36 cellular contexts compared by ENCODE assay signal in genomic region chr11:75225794-75226193, GRCh38. TPM values are rescaled to one million over a fixed set of nuclear protein-coding genes. Genes with fewer than 3 reads are reported as not detected.
"Had no signal": no experiment of that assay in that cellular context is flagged by ENCODE, and none has a peak within 500 bp of the region (broad histone marks: within the 10 kb centered on the region; RNA-seq: fewer than 3 reads in every experiment).

No MANE protein-coding gene starts in this region.

- H3K27ac ChIP-seq: ascending aorta, cardiac muscle cell, VCaP had no signal

- H3K4me1 ChIP-seq: ascending aorta had no signal

- H3K4me3 ChIP-seq: ascending aorta, cardiac muscle cell had no signal

- H3K36me3 Mint-ChIP-seq: activated CD8-positive, alpha-beta memory T cell treated with anti-CD3 and anti-CD28 coated beads, Interleukin-2, amount 10 ng/mL, durations not matched to agents 7 days and 5 days; activated naive CD4-positive, alpha-beta T cell treated with anti-CD3 and anti-CD28 coated beads, Interleukin-2, amount 50 U/mL, for 72 hours; activated naive CD8-positive, alpha-beta T cell treated with anti-CD3 and anti-CD28 coated beads for 36 hours; brain; WTC11 had no signal

- H3K9me3 Mint-ChIP-seq: activated CD4-positive, alpha-beta memory T cell treated with anti-CD3 and anti-CD28 coated beads, Interleukin-2, amount 10 ng/mL, durations not matched to agents 7 days and 5 days; activated CD4-positive, alpha-beta T cell treated with anti-CD3 and anti-CD28 coated beads, Interleukin-2, amount 10 ng/mL, durations not matched to agents 7 days and 5 days; activated naive CD4-positive, alpha-beta T cell treated with anti-CD3 and anti-CD28 coated beads for 36 hours; activated naive CD4-positive, alpha-beta T cell treated with anti-CD3 and anti-CD28 coated beads, Interleukin-2, amount 50 U/mL, for 72 hours; activated naive CD8-positive, alpha-beta T cell treated with anti-CD3 and anti-CD28 coated beads for 36 hours; activated T-cell treated with anti-CD3 and anti-CD28 coated beads, Interleukin-2, amount 50 U/mL, for 24 hours; brain; central memory CD8-positive, alpha-beta T cell; T-helper 1 cell treated with Interleukin-12 subunit alpha and Interleukin-12 subunit beta and Interleukin-4 antibody, amounts not matched to agents 30 μg/mL and 1 μg/mL, for 36 hours; T-helper 2 cell treated with Interferon-gamma antibody and Interleukin-4, amounts not matched to agents 5 μg/mL and 100 μg/mL, for 36 hours; WTC11 had no signal

- H3K27me3 Mint-ChIP-seq: activated naive CD8-positive, alpha-beta T cell treated with anti-CD3 and anti-CD28 coated beads for 36 hours had no signal

- H3K27me3 ChIP-seq: ascending aorta, cardiac muscle cell had no signal

- H3K36me3 ChIP-seq: ascending aorta, cardiac muscle cell had no signal

- H3K9me3 ChIP-seq: ascending aorta had no signal

- ATAC-seq: activated CD4-positive, alpha-beta T cell treated with anti-CD3 and anti-CD28 coated beads for 36 hours; activated CD4-positive, CD25-positive, alpha-beta regulatory T cell treated with anti-CD3 and anti-CD28 coated beads, Interleukin-2, amount 50 U/mL, for 24 hours; activated CD8-positive, alpha-beta memory T cell treated with anti-CD3 and anti-CD28 coated beads, Interleukin-2, amount 10 ng/mL, durations not matched to agents 7 days and 5 days; activated CD8-positive, alpha-beta T cell treated with anti-CD3 and anti-CD28 coated beads, Interleukin-2, amount 10 ng/mL, durations not matched to agents 7 days and 5 days; activated naive CD4-positive, alpha-beta T cell treated with anti-CD3 and anti-CD28 coated beads, Interleukin-2, amount 50 U/mL, for 72 hours; WTC11 had no signal

- H3K27ac Mint-ChIP-seq: activated CD4-positive, alpha-beta memory T cell treated with anti-CD3 and anti-CD28 coated beads, Interleukin-2, amount 10 ng/mL, durations not matched to agents 7 days and 5 days; activated CD4-positive, alpha-beta T cell treated with anti-CD3 and anti-CD28 coated beads for 36 hours; activated CD4-positive, alpha-beta T cell treated with anti-CD3 and anti-CD28 coated beads, Interleukin-2, amount 10 ng/mL, durations not matched to agents 7 days and 5 days; activated CD8-positive, alpha-beta memory T cell treated with anti-CD3 and anti-CD28 coated beads, Interleukin-2, amount 10 ng/mL, durations not matched to agents 7 days and 5 days; activated CD8-positive, alpha-beta T cell treated with anti-CD3 and anti-CD28 coated beads, Interleukin-2, amount 10 ng/mL, durations not matched to agents 7 days and 5 days; activated naive CD4-positive, alpha-beta T cell treated with anti-CD3 and anti-CD28 coated beads for 36 hours; activated naive CD4-positive, alpha-beta T cell treated with anti-CD3 and anti-CD28 coated beads, Interleukin-2, amount 50 U/mL, for 72 hours; activated naive CD8-positive, alpha-beta T cell treated with anti-CD3 and anti-CD28 coated beads for 36 hours; activated T-cell treated with anti-CD3 and anti-CD28 coated beads, Interleukin-2, amount 50 U/mL, for 24 hours; brain; T-helper 1 cell treated with Interleukin-12 subunit alpha and Interleukin-12 subunit beta and Interleukin-4 antibody, amounts not matched to agents 30 μg/mL and 1 μg/mL, for 36 hours; T-helper 2 cell treated with Interferon-gamma antibody and Interleukin-4, amounts not matched to agents 5 μg/mL and 100 μg/mL, for 36 hours; WTC11 had no signal

- DNase-seq: activated CD4-positive, alpha-beta memory T cell treated with anti-CD3 and anti-CD28 coated beads, Interleukin-2, amount 10 ng/mL, durations not matched to agents 7 days and 5 days; activated CD4-positive, alpha-beta T cell treated with anti-CD3 and anti-CD28 coated beads for 1 hour; activated CD4-positive, alpha-beta T cell treated with anti-CD3 and anti-CD28 coated beads for 36 hours; activated CD4-positive, alpha-beta T cell treated with anti-CD3 and anti-CD28 coated beads for 48 hours; activated CD4-positive, alpha-beta T cell treated with anti-CD3 and anti-CD28 coated beads, Interleukin-2, amount 10 ng/mL, durations not matched to agents 7 days and 5 days; activated CD4-positive, alpha-beta T cell treated with anti-CD3 and anti-CD28 coated beads, Interleukin-2, amount 50 U/mL, for 48 hours; activated CD4-positive, CD25-positive, alpha-beta regulatory T cell; activated CD8-positive, alpha-beta memory T cell treated with anti-CD3 and anti-CD28 coated beads for 24 hours; activated CD8-positive, alpha-beta memory T cell treated with anti-CD3 and anti-CD28 coated beads, Interleukin-2, amount 10 ng/mL, durations not matched to agents 7 days and 5 days; activated CD8-positive, alpha-beta memory T cell treated with anti-CD3 and anti-CD28 coated beads, Interleukin-2, amount 50 U/mL, for 48 hours; activated CD8-positive, alpha-beta T cell treated with anti-CD3 and anti-CD28 coated beads, Interleukin-2, amount 10 ng/mL, durations not matched to agents 7 days and 5 days; activated gamma-delta T cell treated with Interleukin-2 at 50 U/mL for 16 hours; activated naive CD4-positive, alpha-beta T cell; activated naive CD4-positive, alpha-beta T cell treated with anti-CD3 and anti-CD28 coated beads for 36 hours; activated naive CD4-positive, alpha-beta T cell treated with anti-CD3 and anti-CD28 coated beads, Interleukin-2, amount 50 U/mL, for 16 hours; activated naive CD8-positive, alpha-beta T cell treated with anti-CD3 and anti-CD28 coated beads for 36 hours; activated T-cell treated with anti-CD3 and anti-CD28 coated beads, Interleukin-2, amount 50 U/mL, for 24 hours; activated T-cell treated with anti-CD3 and anti-CD28 coated beads, Interleukin-2, amount 50 U/mL, for 48 hours; amygdala; anterior cingulate cortex; caudate nucleus; SW 1271; T-helper 1 cell; T-helper 2 cell; T-helper 9 cell had no signal

- H3K4me1 Mint-ChIP-seq: activated CD4-positive, alpha-beta memory T cell treated with anti-CD3 and anti-CD28 coated beads, Interleukin-2, amount 10 ng/mL, durations not matched to agents 7 days and 5 days; activated CD4-positive, alpha-beta T cell treated with anti-CD3 and anti-CD28 coated beads for 36 hours; activated CD4-positive, alpha-beta T cell treated with anti-CD3 and anti-CD28 coated beads, Interleukin-2, amount 10 ng/mL, durations not matched to agents 7 days and 5 days; activated CD8-positive, alpha-beta memory T cell treated with anti-CD3 and anti-CD28 coated beads, Interleukin-2, amount 10 ng/mL, durations not matched to agents 7 days and 5 days; activated naive CD8-positive, alpha-beta T cell treated with anti-CD3 and anti-CD28 coated beads for 36 hours; brain; central memory CD8-positive, alpha-beta T cell had no signal

- H3K4me3 Mint-ChIP-seq: activated CD4-positive, alpha-beta memory T cell treated with anti-CD3 and anti-CD28 coated beads, Interleukin-2, amount 10 ng/mL, durations not matched to agents 7 days and 5 days; activated CD4-positive, alpha-beta T cell treated with anti-CD3 and anti-CD28 coated beads for 36 hours; activated CD4-positive, alpha-beta T cell treated with anti-CD3 and anti-CD28 coated beads, Interleukin-2, amount 10 ng/mL, durations not matched to agents 7 days and 5 days; activated CD8-positive, alpha-beta memory T cell treated with anti-CD3 and anti-CD28 coated beads, Interleukin-2, amount 10 ng/mL, durations not matched to agents 7 days and 5 days; activated CD8-positive, alpha-beta T cell treated with anti-CD3 and anti-CD28 coated beads, Interleukin-2, amount 10 ng/mL, durations not matched to agents 7 days and 5 days; activated naive CD4-positive, alpha-beta T cell treated with anti-CD3 and anti-CD28 coated beads for 36 hours; activated naive CD8-positive, alpha-beta T cell treated with anti-CD3 and anti-CD28 coated beads for 36 hours; activated T-cell treated with anti-CD3 and anti-CD28 coated beads, Interleukin-2, amount 50 U/mL, for 24 hours; brain; central memory CD8-positive, alpha-beta T cell; T-helper 1 cell treated with Interleukin-12 subunit alpha and Interleukin-12 subunit beta and Interleukin-4 antibody, amounts not matched to agents 30 μg/mL and 1 μg/mL, for 36 hours; T-helper 2 cell treated with Interferon-gamma antibody and Interleukin-4, amounts not matched to agents 5 μg/mL and 100 μg/mL, for 36 hours; WTC11 had no signal

RNA-seq across cellular contexts. Expression of gene TPBGL, which starts 14.8 kb away (rescaled TPM):
- total RNA-seq: activated naive CD4-positive, alpha-beta T cell treated with anti-CD3 and anti-CD28 coated beads for 36 hours; ascending aorta; bronchial epithelial cell had no signal
